Comparison of ENCODE assay signal across 8 cellular contexts in the genomic region with DNA sequence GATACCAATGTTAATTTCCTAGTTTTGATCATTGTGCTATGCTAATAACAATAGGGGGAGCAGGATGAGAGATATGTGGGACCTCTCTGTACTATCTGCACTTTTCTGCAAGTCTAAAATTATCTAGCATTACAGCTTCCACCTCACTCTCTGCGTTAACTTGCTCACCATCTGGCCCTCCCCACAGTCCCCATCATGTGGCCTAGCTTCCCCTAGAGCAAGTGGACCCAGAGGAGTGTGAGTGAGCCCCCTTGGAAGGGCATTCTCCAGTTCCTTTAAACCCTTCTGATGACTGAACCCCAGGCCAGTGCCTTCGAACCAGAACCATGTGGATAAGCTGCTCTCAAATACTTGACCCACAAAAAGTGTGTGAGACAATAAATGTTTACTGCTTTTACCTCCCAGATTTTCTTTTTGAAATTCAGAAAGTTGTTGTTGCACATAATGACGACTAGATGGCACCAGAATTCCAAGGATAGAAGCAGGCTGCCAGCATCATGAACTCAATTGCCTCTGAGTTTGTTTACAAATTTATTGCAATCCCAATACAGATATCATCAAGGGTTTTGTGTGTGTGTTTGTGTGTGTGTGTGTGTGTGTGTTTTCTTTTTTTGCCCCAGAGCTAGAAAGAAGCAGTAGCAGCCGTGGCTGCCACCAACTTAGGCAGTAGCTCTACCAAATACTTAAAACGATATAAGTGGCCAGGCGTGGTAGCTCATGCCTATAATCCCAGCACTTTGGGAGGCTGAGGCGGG. TPM values are rescaled to one million over a fixed set of nuclear protein-coding genes. Genes with fewer than 3 reads are reported as not detected.
DNase-seq lines count a peak whose midpoint lies in the region; ATAC-seq, FAIRE-seq and TF ChIP-seq lines count a peak whose summit lies in the region.

No MANE protein-coding gene starts in this region.

- H3K27me3 ChIP-seq in NT2/D1 (ENCODE audit: insufficient read depth, insufficient read length): no peaks in the 10 kb centered on the region

- no peak for ATAC-seq in activated naive CD8-positive, alpha-beta T cell treated with anti-CD3 and anti-CD28 coated beads, Interleukin-2, amount 50 U/mL, for 24 hours

- H3K4me1 Mint-ChIP-seq in HFFc6 (ENCODE audit: low read depth): peaks cover 11% of the 10 kb centered on the region; the same call in 1 of the 2 replicates
- peaks cover 21% of the 10 kb centered on the region for H3K4me1 Mint-ChIP-seq in activated naive CD8-positive, alpha-beta T cell treated with anti-CD3 and anti-CD28 coated beads, Interleukin-2, amount 50 U/mL, for 24 hours

- H3K27ac Mint-ChIP-seq in HFFc6: no peak overlapping the region
- no peak overlapping the region for H3K27ac Mint-ChIP-seq in activated naive CD8-positive, alpha-beta T cell treated with anti-CD3 and anti-CD28 coated beads, Interleukin-2, amount 50 U/mL, for 24 hours

- no peaks in the 10 kb centered on the region for H3K36me3 ChIP-seq in NT2/D1 (ENCODE audit: insufficient read depth, insufficient read length, low read length)

- no peaks in the 10 kb centered on the region for H3K9me3 ChIP-seq in NT2/D1 (ENCODE audit: insufficient read depth, low read length)

- no peak overlapping the region for H3K4me3 Mint-ChIP-seq in HFFc6
- H3K4me3 Mint-ChIP-seq in activated naive CD8-positive, alpha-beta T cell treated with anti-CD3 and anti-CD28 coated beads, Interleukin-2, amount 50 U/mL, for 24 hours: no peak overlapping the region

- FAIRE-seq in D721Med (lab: Jason Lieb, UNC): peak; percentile 89

- peaks cover 28% of the 10 kb centered on the region for H3K27me3 Mint-ChIP-seq in HFFc6 (ENCODE audit: insufficient read depth)
- H3K27me3 Mint-ChIP-seq in activated naive CD8-positive, alpha-beta T cell treated with anti-CD3 and anti-CD28 coated beads, Interleukin-2, amount 50 U/mL, for 24 hours: no peaks in the 10 kb centered on the region

- H3K4me1 ChIP-seq in NT2/D1 (ENCODE audit: insufficient read depth, insufficient read length): no peaks in the 10 kb centered on the region

- H3K9me3 Mint-ChIP-seq in HFFc6: no peaks in the 10 kb centered on the region
- no peaks in the 10 kb centered on the region for H3K9me3 Mint-ChIP-seq in activated naive CD8-positive, alpha-beta T cell treated with anti-CD3 and anti-CD28 coated beads, Interleukin-2, amount 50 U/mL, for 24 hours

- peak; percentile 92 for TF ChIP-seq CTCF in D721Med (IDR thresholded peaks at IDR 0.05; ENCODE audit: insufficient read depth, missing control alignments)
- peak; percentile 81 for TF ChIP-seq CTCF in HFFc6 (IDR thresholded peaks at IDR 0.05)
- TF ChIP-seq CTCF in choroid plexus epithelial cell (conservative IDR thresholded peaks at IDR 0.05; ENCODE audit: low read depth, low read length): peak; percentile 80

- H3K36me3 Mint-ChIP-seq in HFFc6 (ENCODE audit: low read depth): no peaks in the 10 kb centered on the region
- H3K36me3 Mint-ChIP-seq in activated naive CD8-positive, alpha-beta T cell treated with anti-CD3 and anti-CD28 coated beads, Interleukin-2, amount 50 U/mL, for 24 hours (ENCODE audit: low read depth): no peaks in the 10 kb centered on the region

- no peak overlapping the region for H3K9ac ChIP-seq in NT2/D1 (ENCODE audit: insufficient read length, low read depth)

- no peak overlapping the region for H3K4me3 ChIP-seq in NT2/D1 (ENCODE audit: insufficient read length, low read depth)
- H3K4me3 ChIP-seq in choroid plexus epithelial cell (ENCODE audit: low read depth, low read length): no peak overlapping the region

- no peak for DNase-seq in D721Med (ENCODE audit: insufficient read length, low spot score)
- peak; percentile 53 for DNase-seq in HFFc6
- peak; percentile 8 for DNase-seq in NT2/D1 (ENCODE audit: low read depth, low spot score)
- DNase-seq in choroid plexus epithelial cell (ENCODE audit: low read depth): peak; percentile 77
- peak; percentile 71 for DNase-seq in medulla oblongata (ENCODE audit: extremely low spot score)
- no peak for DNase-seq in activated CD4-positive, CD25-positive, alpha-beta regulatory T cell (lab: John Stamatoyannopoulos, UW)
- no peak for DNase-seq in activated T-cell treated with anti-CD3 and anti-CD28 coated beads, Interleukin-2, amount 50 U/mL, for 48 hours
- DNase-seq in activated naive CD8-positive, alpha-beta T cell treated with anti-CD3 and anti-CD28 coated beads, Interleukin-2, amount 50 U/mL, for 24 hours: no peak

RNA-seq across cellular contexts. Expression of gene ZNF780A, which starts 49.0 kb away (rescaled TPM):
- total RNA-seq in HFFc6 (2021; fragmentation: NEBNext Ultra II Directional; extraction: Animal tissue kit (Norgen Biotek cat#: 25700)): 10 to 100 TPM; 10.1 to 13.2 (median 11.3) TPM

RNA-seq across cellular contexts. Expression of gene MAP3K10, which starts 51.5 kb away (rescaled TPM):
- 10 to 100 TPM; 10.7 to 14.9 (median 11.3) TPM for total RNA-seq in HFFc6 (2021; fragmentation: NEBNext Ultra II Directional; extraction: Animal tissue kit (Norgen Biotek cat#: 25700))

Comparison
In these comparisons a context has a peak if more than half of its experiments do, and no peak if none do; other contexts are left out.
1. DNase-seq: peak in HFFc6 (single experiment), NT2/D1 (single experiment), choroid plexus epithelial cell (single experiment) and medulla oblongata (single experiment); none in D721Med (single experiment), activated CD4-positive, CD25-positive, alpha-beta regulatory T cell (0 of 4), activated T-cell treated with anti-CD3 and anti-CD28 coated beads, Interleukin-2, amount 50 U/mL, for 48 hours (0 of 2) and activated naive CD8-positive, alpha-beta T cell treated with anti-CD3 and anti-CD28 coated beads, Interleukin-2, amount 50 U/mL, for 24 hours (single experiment).
2. Peak in every context shown above with its lines, with median percentiles within 50 percentile points of each other: CTCF ChIP-seq.